9 cellular contexts compared by ENCODE assay signal in genomic region chr1:1208713-1209433, GRCh38. TPM values are rescaled to one million over a fixed set of nuclear protein-coding genes. Genes with fewer than 3 reads are reported as not detected.
DNase-seq lines count a peak whose midpoint lies in the region; ATAC-seq and TF ChIP-seq lines count a peak whose summit lies in the region.
"Had no signal": no experiment of that assay in that cellular context is flagged by ENCODE, and none has a peak within 500 bp of the region (broad histone marks: within the 10 kb centered on the region; RNA-seq: fewer than 3 reads in every experiment).

No MANE protein-coding gene starts in this region.

- DNase-seq in activated gamma-delta T cell treated with Interleukin-2 at 50 U/mL for 16 hours (peak; percentile 37), activated gamma-delta T cell (lab: John Stamatoyannopoulos, UW) (no peak), fibroblast of mammary gland (ENCODE audit: low read depth) (peak; percentile 66), stomach (no peak), pons (ENCODE audit: low spot score) (no peak), NCI-H524 treated with DMSO at 0.1 percent for 48 hours (lab: John Stamatoyannopoulos, UW) (no peak)
- peak; percentile 69 for DNase-seq in activated CD4-positive, alpha-beta T cell treated with anti-CD3 and anti-CD28 coated beads for 48 hours

- peaks cover 22 to 52% (median 45%) of the 10 kb centered on the region in 4 donors for H3K4me1 ChIP-seq in stomach

- ATAC-seq in GM18873 (IDR thresholded peaks at IDR 0.05; ENCODE audit: low FRiP score, unreplicated experiment): no peak

- TF ChIP-seq POLR2A in stomach (IDR thresholded peaks at IDR 0.05): no peak

- H3K36me3 ChIP-seq in stomach: no peaks in the 10 kb centered on the region

- peak overlapping the region in 3 of 5 donors; percentile 31 to 68 (median 43) for H3K27ac ChIP-seq in stomach

- intact Hi-C loops in stomach (cut with DNase I; ENCODE audit: low total_unique reads): no loop called here

- no peak for TF ChIP-seq EP300 in stomach (IDR thresholded peaks at IDR 0.05)

- peaks cover 6 to 62% (median 34%) of the 10 kb centered on the region in 3 donors for H3K27me3 ChIP-seq in stomach

- WGBS in stomach, 5 donors: 49 to 66% (median 57%) methylated on average over 28 to 38 of the region's 38 CpGs

- H3K4me3 ChIP-seq in fibroblast of mammary gland (ENCODE audit: control insufficient read depth, low read depth, low read length) (no peak overlapping the region), stomach (peak overlapping the region in 2 of 4 donors; percentile 22 to 24)

- TF ChIP-seq CTCF in fibroblast of mammary gland (conservative IDR thresholded peaks at IDR 0.05; ENCODE audit: control insufficient read depth, insufficient read depth, low read depth, low read length): no peak
- TF ChIP-seq CTCF in stomach (IDR thresholded peaks at IDR 0.05): no peak

- no peaks in the 10 kb centered on the region for H3K9me3 ChIP-seq in stomach

RNA-seq across cellular contexts. Expression of gene TNFRSF18, which starts 2.5 kb away (rescaled TPM):
- 10 to 100 TPM in 1 of 5 donors, 1 to 10 TPM in 1, not detected in 3; 1.7 to 11.9 TPM for total RNA-seq in stomach
- polyA plus RNA-seq in stomach: 1 to 10 TPM in 1 of 3 donors, under 1 TPM in 1, not detected in 1; 0.37 to 3.6 TPM

RNA-seq across cellular contexts. Expression of gene TNFRSF4, which starts 5.1 kb away (rescaled TPM):
- total RNA-seq in stomach: under 1 TPM in 1 of 5 donors, not detected in 4; 0.55 TPM
- polyA plus RNA-seq in stomach: 1 to 10 TPM; 1.7 to 4.5 (median 4.2) TPM
- polyA plus RNA-seq: BJ had no signal

RNA-seq across cellular contexts. Expression of gene SDF4, which starts 22.9 kb away (rescaled TPM):
- 100 to 1,000 TPM in 2 of 5 donors, 10 to 100 TPM in 3; 50.3 to 404 (median 65.3) TPM for total RNA-seq in stomach
- polyA plus RNA-seq in stomach: 10 to 100 TPM; 50.4 to 83.6 (median 61.9) TPM

RNA-seq across cellular contexts. Expression of gene B3GALT6, which starts 23.2 kb away (rescaled TPM):
- 10 to 100 TPM in 1 of 5 donors, 1 to 10 TPM in 3, not detected in 1; 1.8 to 13.8 (median 8.1) TPM for total RNA-seq in stomach
- polyA plus RNA-seq in stomach: 1 to 10 TPM; 3.7 to 9.7 (median 6.7) TPM

RNA-seq across cellular contexts. Expression of gene TTLL10, which starts 35.2 kb away (rescaled TPM):
- 1 to 10 TPM in 1 of 5 donors, not detected in 4; 6.4 TPM for total RNA-seq in stomach
- polyA plus RNA-seq in stomach: under 1 TPM in 2 of 3 donors, not detected in 1; 0.13 to 0.46 TPM
- polyA plus RNA-seq: BJ had no signal

Comparison
In these comparisons a context has a peak if more than half of its experiments do, and no peak if none do; other contexts are left out.
1. DNase-seq: peak in activated gamma-delta T cell treated with Interleukin-2 at 50 U/mL for 16 hours (single experiment), activated CD4-positive, alpha-beta T cell treated with anti-CD3 and anti-CD28 coated beads for 48 hours (single experiment) and fibroblast of mammary gland (single experiment); none in activated gamma-delta T cell (single experiment), stomach (single experiment), pons (single experiment) and NCI-H524 treated with DMSO at 0.1 percent for 48 hours (single experiment).